20 cellular contexts compared by ENCODE assay signal in the genomic region with DNA sequence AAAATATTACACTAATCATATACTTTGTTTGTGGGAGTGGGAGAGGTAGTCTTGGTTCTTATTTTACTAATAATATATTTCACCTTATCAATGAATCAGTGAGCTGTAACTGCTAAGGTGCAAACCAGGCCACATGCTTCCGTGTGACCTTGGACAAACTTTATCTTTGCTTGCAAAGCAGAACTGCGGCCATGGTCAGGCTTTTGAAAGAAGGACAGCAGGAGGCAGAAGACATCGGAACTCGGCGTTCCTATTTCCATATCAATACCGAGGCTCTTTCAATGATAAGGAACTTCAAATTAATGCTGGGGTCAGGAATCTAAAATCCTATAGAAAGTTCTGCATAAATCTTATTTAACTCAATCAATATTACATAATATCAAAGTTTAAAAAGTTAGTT.
"Had no signal": no experiment of that assay in that cellular context is flagged by ENCODE, and none has a peak within 500 bp of the region (broad histone marks: within the 10 kb centered on the region; RNA-seq: fewer than 3 reads in every experiment).

No MANE protein-coding gene starts in this region.

- H3K27ac ChIP-seq: KMS-11, RWPE1 had no signal

- H3K4me3 Mint-ChIP-seq: IgD-negative memory B cell had no signal

- H3K27me3 Mint-ChIP-seq: IgD-negative memory B cell had no signal

- H3K9ac ChIP-seq: KMS-11 had no signal

- FAIRE-seq: K562 had no signal

- H3K4me3 ChIP-seq: K562 had no signal

- H3K4me1 Mint-ChIP-seq: IgD-negative memory B cell had no signal

- DNase-seq: Kasumi-1, MM.1S, NCI-H1092 treated with DMSO at 0.1 percent for 48 hours, NCI-H1436 treated with DMSO at 0.1 percent for 48 hours, NCI-H1694, NCI-H187 treated with DMSO at 0.1 percent for 48 hours, NCI-H2029 treated with DMSO at 0.1 percent for 48 hours, NCI-H2107, NCI-H226, NCI-H446, NCI-H510A, NCI-H524 treated with DMSO at 0.1 percent for 48 hours, NCI-H69, NCI-H774, PC-3, SHP77 had no signal

- H3K27ac Mint-ChIP-seq: IgD-negative memory B cell had no signal

- H3K36me3 Mint-ChIP-seq: IgD-negative memory B cell had no signal

- H3K4me2 ChIP-seq: KMS-11 had no signal
